ENCODE assay signal across 29 cellular contexts in genomic region chr10:25907247-25907646, GRCh38. TPM values are rescaled to one million over a fixed set of nuclear protein-coding genes. Genes with fewer than 3 reads are reported as not detected.
"Had no signal": no experiment of that assay in that cellular context is flagged by ENCODE, and none has a peak within 500 bp of the region (broad histone marks: within the 10 kb centered on the region; RNA-seq: fewer than 3 reads in every experiment).

No MANE protein-coding gene starts in this region.

- H3K9me3 ChIP-seq: adrenal gland, Peyer's patch, SJSA1, SK-N-SH had no signal

- H3K9me2 ChIP-seq: SK-N-SH had no signal

- H3K9ac ChIP-seq: SK-N-SH had no signal

- H3K36me3 ChIP-seq: adrenal gland, Peyer's patch, SJSA1 had no signal

- ATAC-seq: activated CD4-positive, alpha-beta T cell treated with anti-CD3 and anti-CD28 coated beads for 36 hours; activated CD4-positive, CD25-positive, alpha-beta regulatory T cell treated with anti-CD3 and anti-CD28 coated beads, Interleukin-2, amount 50 U/mL, for 24 hours; activated CD8-positive, alpha-beta T cell treated with anti-CD3 and anti-CD28 coated beads, Interleukin-2, amount 10 ng/mL, durations not matched to agents 7 days and 5 days; activated naive CD4-positive, alpha-beta T cell treated with anti-CD3 and anti-CD28 coated beads, Interleukin-2, amount 50 U/mL, for 72 hours; PC-3; WTC11 had no signal

- H3K27ac ChIP-seq: adrenal gland, Peyer's patch, SJSA1 had no signal

- FAIRE-seq: bronchial epithelial cell, TTC549 had no signal

- DNase-seq: activated CD4-positive, alpha-beta T cell treated with anti-CD3 and anti-CD28 coated beads for 36 hours; activated CD4-positive, alpha-beta T cell treated with anti-CD3 and anti-CD28 coated beads, Interleukin-2, amount 10 ng/mL, durations not matched to agents 7 days and 5 days; activated CD4-positive, alpha-beta T cell treated with anti-CD3 and anti-CD28 coated beads, Interleukin-2, amount 50 U/mL, for 48 hours; activated CD8-positive, alpha-beta T cell treated with anti-CD3 and anti-CD28 coated beads, Interleukin-2, amount 10 ng/mL, durations not matched to agents 7 days and 5 days; activated gamma-delta T cell; activated naive CD4-positive, alpha-beta T cell treated with Interleukin-2 at 50 U/mL for 16 hours; activated T-cell treated with anti-CD3 and anti-CD28 coated beads, Interleukin-2, amount 50 U/mL, for 24 hours; adrenal gland; anterior cingulate cortex; Karpas-422; KBM-7; NCI-H1105; NCI-H1417 treated with DMSO at 0.1 percent for 48 hours; NCI-H187 treated with DMSO at 0.1 percent for 48 hours; NCI-H2081; NCI-H2171 treated with DMSO at 0.1 percent for 48 hours; NCI-H345; NCI-H524 treated with DMSO at 0.1 percent for 48 hours; PC-3; Peyer's patch; RPMI8226; SHP77 treated with DMSO at 0.1 percent for 48 hours; SK-N-SH had no signal

- H3K4me3 ChIP-seq: adrenal gland, Peyer's patch, SJSA1 had no signal

- H3K4me2 ChIP-seq: SK-N-SH had no signal

- H3K27me3 ChIP-seq: adrenal gland, Peyer's patch, SJSA1 had no signal

RNA-seq across cellular contexts. Expression of gene MYO3A, which starts 26.8 kb away (rescaled TPM):
- polyA plus RNA-seq: SK-N-SH had no signal
